1 cellular context compared by ENCODE assay signal in genomic region chr11:118938491-118939411, GRCh38.
TF ChIP-seq lines count a peak whose summit lies in the region.

No MANE protein-coding gene starts in this region.

TF ChIP-seq in HepG2, 621 proteins besides CTCF, POLR2A, EP300 and RAD21 (continues in another document):
- no peak for TF ChIP-seq ZNF274 (CRISPR knock-in tag; IDR thresholded peaks at IDR 0.05)
- TF ChIP-seq RARA (CRISPR knock-in tag; IDR thresholded peaks at IDR 0.05), result peak; percentile 66
- no peak for TF ChIP-seq ZXDC (CRISPR knock-in tag; IDR thresholded peaks at IDR 0.05)
- TF ChIP-seq SAP130 (CRISPR knock-in tag; IDR thresholded peaks at IDR 0.05; ENCODE audit: low read depth), result peak; percentile 30; the same call in 1 of the 2 replicates
- TF ChIP-seq SKIL (CRISPR knock-in tag; IDR thresholded peaks at IDR 0.05; ENCODE audit: borderline replicate concordance), result no peak
- no peak for TF ChIP-seq ZNF687 (CRISPR knock-in tag; IDR thresholded peaks at IDR 0.05)
- peak; percentile 29; the same call in 1 of the 2 replicates for TF ChIP-seq ARID5B (CRISPR knock-in tag; IDR thresholded peaks at IDR 0.05)
- no peak for TF ChIP-seq RBAK (CRISPR knock-in tag; IDR thresholded peaks at IDR 0.05)
- TF ChIP-seq ZNF558 (CRISPR knock-in tag; IDR thresholded peaks at IDR 0.05; ENCODE audit: borderline replicate concordance), result no peak
- no peak for TF ChIP-seq ZNF260 (CRISPR knock-in tag; IDR thresholded peaks at IDR 0.05; ENCODE audit: borderline replicate concordance, low read depth)
- no peak for TF ChIP-seq CCAR2 (optimal IDR thresholded peaks at IDR 0.05; ENCODE audit: low read depth, low read length)
- no peak for TF ChIP-seq ZNF839 (CRISPR knock-in tag; IDR thresholded peaks at IDR 0.05; ENCODE audit: borderline replicate concordance)
- 0 out of 2 replicates have a peak, but pooled peaks have one; percentile 42 for TF ChIP-seq ZMYM3 (CRISPR knock-in tag; IDR thresholded peaks at IDR 0.05)
- TF ChIP-seq DMAP1 (CRISPR knock-in tag; IDR thresholded peaks at IDR 0.05), result no peak
- TF ChIP-seq, protein P1, sequence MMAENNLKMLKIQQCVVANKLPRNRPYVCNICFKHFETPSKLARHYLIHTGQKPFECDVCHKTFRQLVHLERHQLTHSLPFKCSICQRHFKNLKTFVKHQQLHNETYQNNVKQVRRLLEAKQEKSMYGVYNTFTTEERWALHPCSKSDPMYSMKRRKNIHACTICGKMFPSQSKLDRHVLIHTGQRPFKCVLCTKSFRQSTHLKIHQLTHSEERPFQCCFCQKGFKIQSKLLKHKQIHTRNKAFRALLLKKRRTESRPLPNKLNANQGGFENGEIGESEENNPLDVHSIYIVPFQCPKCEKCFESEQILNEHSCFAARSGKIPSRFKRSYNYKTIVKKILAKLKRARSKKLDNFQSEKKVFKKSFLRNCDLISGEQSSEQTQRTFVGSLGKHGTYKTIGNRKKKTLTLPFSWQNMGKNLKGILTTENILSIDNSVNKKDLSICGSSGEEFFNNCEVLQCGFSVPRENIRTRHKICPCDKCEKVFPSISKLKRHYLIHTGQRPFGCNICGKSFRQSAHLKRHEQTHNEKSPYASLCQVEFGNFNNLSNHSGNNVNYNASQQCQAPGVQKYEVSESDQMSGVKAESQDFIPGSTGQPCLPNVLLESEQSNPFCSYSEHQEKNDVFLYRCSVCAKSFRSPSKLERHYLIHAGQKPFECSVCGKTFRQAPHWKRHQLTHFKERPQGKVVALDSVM (CRISPR knock-in tag; IDR thresholded peaks at IDR 0.05), result no peak
- TF ChIP-seq SUZ12 (IDR thresholded peaks at IDR 0.05; ENCODE audit: low read depth, low read length), result no peak
- TF ChIP-seq NPAS2 (CRISPR knock-in tag; IDR thresholded peaks at IDR 0.05; ENCODE audit: borderline replicate concordance), result no peak
- TF ChIP-seq SALL2 (CRISPR knock-in tag; IDR thresholded peaks at IDR 0.05), result no peak
- TF ChIP-seq FOSL2 (CRISPR knock-in tag; IDR thresholded peaks at IDR 0.05), result peak; percentile 80
- no peak for TF ChIP-seq YEATS2 (CRISPR knock-in tag; IDR thresholded peaks at IDR 0.05; ENCODE audit: borderline replicate concordance)
- TF ChIP-seq ZNF816 (CRISPR knock-in tag; IDR thresholded peaks at IDR 0.05; ENCODE audit: borderline replicate concordance), result no peak
- TF ChIP-seq NR2F2 (IDR thresholded peaks at IDR 0.05; ENCODE audit: borderline replicate concordance, low read depth), result no peak
- no peak for TF ChIP-seq MYPOP (CRISPR knock-in tag; IDR thresholded peaks at IDR 0.05)
- TF ChIP-seq BCLAF1 (IDR thresholded peaks at IDR 0.05), result no peak
- TF ChIP-seq ZNF589 (CRISPR knock-in tag; conservative IDR thresholded peaks at IDR 0.05), result no peak
- TF ChIP-seq GTF3A (CRISPR knock-in tag; conservative IDR thresholded peaks at IDR 0.05), result no peak
- TF ChIP-seq, protein P2, sequence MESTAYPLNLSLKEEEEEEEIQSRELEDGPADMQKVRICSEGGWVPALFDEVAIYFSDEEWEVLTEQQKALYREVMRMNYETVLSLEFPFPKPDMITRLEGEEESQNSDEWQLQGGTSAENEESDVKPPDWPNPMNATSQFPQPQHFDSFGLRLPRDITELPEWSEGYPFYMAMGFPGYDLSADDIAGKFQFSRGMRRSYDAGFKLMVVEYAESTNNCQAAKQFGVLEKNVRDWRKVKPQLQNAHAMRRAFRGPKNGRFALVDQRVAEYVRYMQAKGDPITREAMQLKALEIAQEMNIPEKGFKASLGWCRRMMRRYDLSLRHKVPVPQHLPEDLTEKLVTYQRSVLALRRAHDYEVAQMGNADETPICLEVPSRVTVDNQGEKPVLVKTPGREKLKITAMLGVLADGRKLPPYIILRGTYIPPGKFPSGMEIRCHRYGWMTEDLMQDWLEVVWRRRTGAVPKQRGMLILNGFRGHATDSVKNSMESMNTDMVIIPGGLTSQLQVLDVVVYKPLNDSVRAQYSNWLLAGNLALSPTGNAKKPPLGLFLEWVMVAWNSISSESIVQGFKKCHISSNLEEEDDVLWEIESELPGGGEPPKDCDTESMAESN (CRISPR knock-in tag; conservative IDR thresholded peaks at IDR 0.05), result no peak
- TF ChIP-seq, protein P3, sequence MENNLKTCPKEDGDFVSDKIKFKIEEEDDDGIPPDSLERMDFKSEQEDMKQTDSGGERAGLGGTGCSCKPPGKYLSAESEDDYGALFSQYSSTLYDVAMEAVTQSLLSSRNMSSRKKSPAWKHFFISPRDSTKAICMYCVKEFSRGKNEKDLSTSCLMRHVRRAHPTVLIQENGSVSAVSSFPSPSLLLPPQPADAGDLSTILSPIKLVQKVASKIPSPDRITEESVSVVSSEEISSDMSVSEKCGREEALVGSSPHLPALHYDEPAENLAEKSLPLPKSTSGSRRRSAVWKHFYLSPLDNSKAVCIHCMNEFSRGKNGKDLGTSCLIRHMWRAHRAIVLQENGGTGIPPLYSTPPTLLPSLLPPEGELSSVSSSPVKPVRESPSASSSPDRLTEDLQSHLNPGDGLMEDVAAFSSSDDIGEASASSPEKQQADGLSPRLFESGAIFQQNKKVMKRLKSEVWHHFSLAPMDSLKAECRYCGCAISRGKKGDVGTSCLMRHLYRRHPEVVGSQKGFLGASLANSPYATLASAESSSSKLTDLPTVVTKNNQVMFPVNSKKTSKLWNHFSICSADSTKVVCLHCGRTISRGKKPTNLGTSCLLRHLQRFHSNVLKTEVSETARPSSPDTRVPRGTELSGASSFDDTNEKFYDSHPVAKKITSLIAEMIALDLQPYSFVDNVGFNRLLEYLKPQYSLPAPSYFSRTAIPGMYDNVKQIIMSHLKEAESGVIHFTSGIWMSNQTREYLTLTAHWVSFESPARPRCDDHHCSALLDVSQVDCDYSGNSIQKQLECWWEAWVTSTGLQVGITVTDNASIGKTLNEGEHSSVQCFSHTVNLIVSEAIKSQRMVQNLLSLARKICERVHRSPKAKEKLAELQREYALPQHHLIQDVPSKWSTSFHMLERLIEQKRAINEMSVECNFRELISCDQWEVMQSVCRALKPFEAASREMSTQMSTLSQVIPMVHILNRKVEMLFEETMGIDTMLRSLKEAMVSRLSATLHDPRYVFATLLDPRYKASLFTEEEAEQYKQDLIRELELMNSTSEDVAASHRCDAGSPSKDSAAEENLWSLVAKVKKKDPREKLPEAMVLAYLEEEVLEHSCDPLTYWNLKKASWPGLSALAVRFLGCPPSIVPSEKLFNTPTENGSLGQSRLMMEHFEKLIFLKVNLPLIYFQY (CRISPR knock-in tag; IDR thresholded peaks at IDR 0.05; ENCODE audit: borderline replicate concordance), result no peak
- no peak for TF ChIP-seq FOXA1 (IDR thresholded peaks at IDR 0.05)
- no peak for TF ChIP-seq FOXA1 (CRISPR knock-in tag; IDR thresholded peaks at IDR 0.05)
